10 cellular contexts compared by ENCODE assay signal in the genomic region with DNA sequence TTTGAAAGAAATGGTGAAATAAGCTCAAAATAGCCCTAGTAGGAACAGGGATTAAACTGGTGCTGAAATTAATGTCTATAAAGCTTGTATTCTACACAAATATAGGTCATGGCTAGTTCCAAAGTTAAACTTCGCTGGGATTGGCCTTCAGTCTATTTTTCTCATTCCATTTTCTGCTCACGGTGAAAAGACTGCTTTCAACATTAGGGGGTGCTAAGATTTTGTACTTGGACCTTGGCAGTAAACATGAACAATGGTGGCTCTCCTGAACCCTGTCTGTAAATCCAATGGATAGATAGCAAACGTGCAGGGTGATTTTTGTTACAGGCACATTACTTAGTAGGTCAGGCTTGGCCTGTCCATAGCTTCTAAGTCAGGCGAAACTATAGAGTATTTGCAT.
A peak's percentile ranks its signal among the peaks of the same experiment; 100 is the strongest.
DNase-seq lines count a peak whose midpoint lies in the region; ATAC-seq, FAIRE-seq and TF ChIP-seq lines count a peak whose summit lies in the region.
"Had no signal": no experiment of that assay in that cellular context is flagged by ENCODE, and none has a peak within 500 bp of the region (broad histone marks: within the 10 kb centered on the region; RNA-seq: fewer than 3 reads in every experiment).

No MANE protein-coding gene starts in this region.

- H3K9me3 ChIP-seq in HEK293 (ENCODE audit: control insufficient read depth, insufficient read depth, low read depth, low read length): no peaks in the 10 kb centered on the region
- H3K9me3 ChIP-seq: left ventricle myocardium inferior had no signal

- H3K27ac ChIP-seq in HEK293 (ENCODE audit: extremely low read depth, low read depth, low read length): no peak overlapping the region
- H3K27ac ChIP-seq: left ventricle myocardium inferior had no signal

- DNase-seq in AG10803 (ENCODE audit: low read depth) (peak; percentile 38), iris pigment epithelial cell (ENCODE audit: low read depth) (peak; percentile 72), GF-D8 (lab: John Stamatoyannopoulos, UW) (no peak), KG1 (lab: John Stamatoyannopoulos, UW) (no peak)
- DNase-seq in stimulated activated naive CD4-positive, alpha-beta T cell treated with Interleukin-2 at 50 U/mL for 16 hours (lab: John Stamatoyannopoulos, UW): no peak
- DNase-seq: left ventricle myocardium inferior had no signal

- CTCF ChIA-PET in HEK293 (lab: Yijun Ruan, JAX): interaction anchor here (0.5 to 1.6 kb wide), 18 partner anchors 10 to 553 kb away, joined by 3 to 9 read pairs (median 4); no protein-coding TSS in a partner anchor

- peak; percentile 97 for FAIRE-seq in TTC549 (lab: Jason Lieb, UNC)

- TF ChIP-seq CTCF in AG10803 (conservative IDR thresholded peaks at IDR 0.05; ENCODE audit: low read length) (peak; percentile 33), HEK293 (tag by site-specific recombination; IDR thresholded peaks at IDR 0.05) (no peak)

- no peaks in the 10 kb centered on the region for H3K36me3 ChIP-seq in HEK293 (ENCODE audit: control insufficient read depth in 2 of 2, insufficient read depth in 1 of 2, low read length in 2 of 2)
- H3K36me3 ChIP-seq: left ventricle myocardium inferior had no signal

- H3K4me3 ChIP-seq in AG10803 (ENCODE audit: low read length) (no peak overlapping the region), HEK293 (ENCODE audit: low read depth, low read length) (no peak overlapping the region)
- H3K4me3 ChIP-seq: left ventricle myocardium inferior had no signal

- peaks cover 4% of the 10 kb centered on the region; the same call in 1 of the 2 replicates for H3K4me1 ChIP-seq in HEK293 (ENCODE audit: control insufficient read depth, insufficient read depth, low read length)

- POLR2A ChIA-PET in HEK293 (lab: Yijun Ruan, JAX): interaction anchor here (1.4 kb wide), 1 partner anchor 36 kb away, joined by 5 read pairs; the partner anchor contains the start of gene RSU1

- no peak for ATAC-seq in HG02759 (IDR thresholded peaks at IDR 0.05; ENCODE audit: unreplicated experiment)
- ATAC-seq: activated naive CD4-positive, alpha-beta T cell treated with anti-CD3 and anti-CD28 coated beads, Interleukin-2, amount 50 U/mL, for 72 hours had no signal

TF ChIP-seq in HEK293, 187 proteins besides CTCF, POLR2A, EP300 and RAD21:
- TF ChIP-seq, protein P1, sequence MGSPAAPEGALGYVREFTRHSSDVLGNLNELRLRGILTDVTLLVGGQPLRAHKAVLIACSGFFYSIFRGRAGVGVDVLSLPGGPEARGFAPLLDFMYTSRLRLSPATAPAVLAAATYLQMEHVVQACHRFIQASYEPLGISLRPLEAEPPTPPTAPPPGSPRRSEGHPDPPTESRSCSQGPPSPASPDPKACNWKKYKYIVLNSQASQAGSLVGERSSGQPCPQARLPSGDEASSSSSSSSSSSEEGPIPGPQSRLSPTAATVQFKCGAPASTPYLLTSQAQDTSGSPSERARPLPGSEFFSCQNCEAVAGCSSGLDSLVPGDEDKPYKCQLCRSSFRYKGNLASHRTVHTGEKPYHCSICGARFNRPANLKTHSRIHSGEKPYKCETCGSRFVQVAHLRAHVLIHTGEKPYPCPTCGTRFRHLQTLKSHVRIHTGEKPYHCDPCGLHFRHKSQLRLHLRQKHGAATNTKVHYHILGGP (tag by site-specific recombination; IDR thresholded peaks at IDR 0.05): no peak
- TF ChIP-seq ZNF501 (tag by site-specific recombination; IDR thresholded peaks at IDR 0.05): no peak
- TF ChIP-seq ZNF354C (tag by site-specific recombination; IDR thresholded peaks at IDR 0.05; ENCODE audit: borderline replicate concordance, low read depth): no peak
- TF ChIP-seq ZNF654 (tag by site-specific recombination; IDR thresholded peaks at IDR 0.05; ENCODE audit: low read depth): peak; percentile 74
- TF ChIP-seq ZSCAN16 (tag by site-specific recombination; IDR thresholded peaks at IDR 0.05): no peak
- no peak for TF ChIP-seq PRDM2 (tag by site-specific recombination; IDR thresholded peaks at IDR 0.05; ENCODE audit: borderline replicate concordance)
- TF ChIP-seq TCF7L2 (IDR thresholded peaks at IDR 0.05; ENCODE audit: borderline replicate concordance, low read depth, low read length): no peak

Comparison
In these comparisons a context has a peak if more than half of its experiments do, and no peak if none do; other contexts are left out.
1. DNase-seq: peak in AG10803 (single experiment) and iris pigment epithelial cell (single experiment); none in GF-D8 (single experiment), KG1 (single experiment) and stimulated activated naive CD4-positive, alpha-beta T cell treated with Interleukin-2 at 50 U/mL for 16 hours (single experiment).